ENCODE assay signal across 7 cellular contexts in genomic region chr5:2151301-2151888, GRCh38.
A peak's percentile ranks its signal among the peaks of the same experiment; 100 is the strongest.
DNase-seq lines count a peak whose midpoint lies in the region; TF ChIP-seq lines count a peak whose summit lies in the region.
"Not testable (repeated sequence)": the region's sequence is repeated elsewhere in the genome, so short reads cannot be mapped to it uniquely, and the experiment has no call there.

No MANE protein-coding gene starts in this region.

- H3K27ac ChIP-seq in hepatocyte = not testable (repeated sequence)

- intact Hi-C loops in posterior vena cava (cut with DNase I) = not testable (repeated sequence)

- H3K4me3 ChIP-seq in choroid plexus epithelial cell (ENCODE audit: low read depth, low read length); hepatocyte: not testable (repeated sequence)

- CTCF ChIA-PET in HEK293T (lab: Yijun Ruan, JAX) = interaction anchor here (0.7 to 1.0 kb wide), 3 partner anchors 9 to 179 kb away, joined by 3 to 5 read pairs (median 4); no protein-coding TSS in a partner anchor

- H4K20me1 ChIP-seq in hepatocyte (ENCODE audit: insufficient read depth, poor library complexity, severe bottlenecking) = not testable (repeated sequence)

- H3K36me3 ChIP-seq in hepatocyte (replicated peaks; ENCODE audit: insufficient read depth, low read depth) = not testable (repeated sequence)

- not testable (repeated sequence) for H3K9me2 ChIP-seq in hepatocyte (replicated peaks; ENCODE audit: insufficient read depth)

- H3K79me2 ChIP-seq in hepatocyte = not testable (repeated sequence)

- not testable (repeated sequence) for H3K9me3 ChIP-seq in hepatocyte (ENCODE audit: low read depth)

- POLR2A ChIA-PET in HEK293T (lab: Yijun Ruan, JAX) = not testable (repeated sequence)

- peak; percentile 28 for DNase-seq in DMS153 treated with DMSO at 0.1 percent for 48 hours (lab: John Stamatoyannopoulos, UW; ENCODE audit: unreplicated experiment)
- peak; percentile 64 for DNase-seq in HEK293T (ENCODE audit: extremely low spot score)
- DNase-seq in NCI-H82 (lab: John Stamatoyannopoulos, UW) = peak; percentile 17
- DNase-seq in activated CD4-positive, alpha-beta T cell treated with anti-CD3 and anti-CD28 coated beads for 48 hours = peak; percentile 19
- peak; percentile 42 for DNase-seq in choroid plexus epithelial cell (ENCODE audit: low read depth)
- DNase-seq in hepatocyte (ENCODE audit: low spot score) = not testable (repeated sequence)
- peak; percentile 19 for DNase-seq in posterior vena cava (ENCODE audit: low spot score)

- TF ChIP-seq CTCF in choroid plexus epithelial cell (conservative IDR thresholded peaks at IDR 0.05; ENCODE audit: low read depth, low read length) = peak; percentile 85
- peak; percentile 62 for TF ChIP-seq CTCF in hepatocyte (IDR thresholded peaks at IDR 0.05; ENCODE audit: poor library complexity)

- H3K4me1 ChIP-seq in hepatocyte (ENCODE audit: insufficient read depth) = not testable (repeated sequence)

- WGBS in hepatocyte (ENCODE audit: low lambda C conversion rate, missing lambda C conversion rate) = 20% methylated on average over 8 of the region's 8 CpGs

- H3K4me2 ChIP-seq in hepatocyte = not testable (repeated sequence)

- H2AFZ ChIP-seq in hepatocyte = not testable (repeated sequence)

- not testable (repeated sequence) for H3K27me3 ChIP-seq in hepatocyte
